9 cellular contexts compared by ENCODE assay signal in the genomic region with DNA sequence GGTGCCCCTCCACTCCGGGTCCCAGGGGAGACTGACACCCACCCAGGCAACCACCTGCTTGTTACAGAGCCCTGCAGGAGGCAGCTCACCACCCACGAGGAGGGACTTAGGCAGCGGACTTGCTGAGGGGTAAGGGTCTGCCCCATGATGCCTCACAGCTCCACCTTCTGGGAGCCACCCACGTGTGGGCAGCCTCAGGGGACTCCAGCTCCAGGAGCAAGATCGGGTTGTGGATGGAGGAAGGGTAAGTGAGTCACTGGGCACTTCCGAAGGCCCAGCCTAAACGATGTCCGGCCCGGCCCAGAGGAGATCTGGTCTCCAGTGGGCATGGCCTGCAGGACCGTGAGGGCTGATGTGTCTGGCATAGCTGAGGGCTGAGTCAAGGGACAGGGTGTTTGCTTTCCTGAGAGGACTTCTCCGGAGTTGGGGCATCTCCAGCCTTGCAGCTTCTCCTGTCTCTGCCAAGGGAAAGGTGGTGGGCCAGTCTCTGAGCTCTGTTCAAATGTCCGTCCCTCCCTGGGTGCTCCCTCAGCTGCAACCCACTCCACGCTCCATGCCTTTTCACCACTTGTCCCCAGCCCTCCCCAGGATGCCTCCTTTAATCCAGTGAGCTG. TPM values are rescaled to one million over a fixed set of nuclear protein-coding genes. Genes with fewer than 3 reads are reported as not detected.
A peak's percentile ranks its signal among the peaks of the same experiment; 100 is the strongest.
DNase-seq lines count a peak whose midpoint lies in the region; ATAC-seq and TF ChIP-seq lines count a peak whose summit lies in the region.
"Had no signal": no experiment of that assay in that cellular context is flagged by ENCODE, and none has a peak within 500 bp of the region (broad histone marks: within the 10 kb centered on the region; RNA-seq: fewer than 3 reads in every experiment).

No MANE protein-coding gene starts in this region.

- 39 to 65% (median 43%) methylated on average over 13 of the region's 13 CpGs for WGBS in psoas muscle, 3 donors

- H3K36me3 ChIP-seq in BJ (ENCODE audit: control insufficient read depth, insufficient read depth, low read length): no peaks in the 10 kb centered on the region
- H3K36me3 ChIP-seq in psoas muscle (ENCODE audit: insufficient read depth in 1 of 2, low read depth in 1 of 2): no peaks in the 10 kb centered on the region
- no peaks in the 10 kb centered on the region for H3K36me3 ChIP-seq in CD4-positive, alpha-beta memory T cell (ENCODE audit: insufficient read depth, low read length)

- peak overlapping the region; percentile 76 for H3K27ac ChIP-seq in psoas muscle
- H3K27ac ChIP-seq in CD4-positive, alpha-beta memory T cell (ENCODE audit: low read depth, low read length): no peak overlapping the region

- no peaks in the 10 kb centered on the region; the same call in 1 of the 2 replicates for H3K27me3 ChIP-seq in BJ (ENCODE audit: control insufficient read depth, insufficient read depth, low read length)
- H3K27me3 ChIP-seq in psoas muscle (ENCODE audit: insufficient read depth in 3 of 3, low read length in 2 of 3): no peaks in the 10 kb centered on the region
- no peaks in the 10 kb centered on the region for H3K27me3 ChIP-seq in CD4-positive, alpha-beta memory T cell (ENCODE audit: insufficient read depth, low read length)

- peak; percentile 79 to 85 (median 80) for ATAC-seq in psoas muscle
- ATAC-seq in HG03469 (IDR thresholded peaks at IDR 0.05; ENCODE audit: unreplicated experiment): no peak

- peaks cover 38% of the 10 kb centered on the region for H3K4me1 ChIP-seq in psoas muscle
- H3K4me1 ChIP-seq in CD4-positive, alpha-beta memory T cell (ENCODE audit: insufficient read depth, low read length): no peaks in the 10 kb centered on the region

- POLR2A ChIA-PET in BJ (lab: Charles Lee): no interaction called here
- POLR2A ChIA-PET in CD4-positive, alpha-beta memory T cell (lab: Charles Lee; ENCODE audit: partially characterized antibody): interaction anchor here (1.2 kb wide), 1 partner anchor 43 kb away, joined by 3 read pairs; a partner anchor contains a TSS

- intact Hi-C loops in psoas muscle (cut with DNase I): loop anchor here (1.0 to 5.0 kb wide), 4 partner anchors 55 to 152 kb away; no protein-coding TSS in a partner anchor
- intact Hi-C loops in CD4-positive, alpha-beta memory T cell (cut with micrococcal nuclease): loop anchor here (1.0 to 2.0 kb wide), 2 partner anchors 57 to 149 kb away; no protein-coding TSS in a partner anchor

- no peak overlapping the region for H3K27ac Mint-ChIP-seq in CD4-positive, alpha-beta memory T cell
- H3K27ac Mint-ChIP-seq: nephron progenitor cell had no signal

- no peaks in the 10 kb centered on the region for H3K9me3 Mint-ChIP-seq in CD4-positive, alpha-beta memory T cell

- TF ChIP-seq POLR2A in NB4 (IDR thresholded peaks at IDR 0.05; ENCODE audit: extremely low read depth, insufficient read length): peak; percentile 32

- no peak overlapping the region for H3K4me3 Mint-ChIP-seq in CD4-positive, alpha-beta memory T cell
- H3K4me3 Mint-ChIP-seq: nephron progenitor cell had no signal

- no peaks in the 10 kb centered on the region for H3K9me3 ChIP-seq in psoas muscle
- no peaks in the 10 kb centered on the region for H3K9me3 ChIP-seq in CD4-positive, alpha-beta memory T cell (ENCODE audit: control insufficient read depth in 1 of 2, low read length in 2 of 2)

- H3K4me3 ChIP-seq in BJ (ENCODE audit: low read depth, low read length): no peak overlapping the region
- peak overlapping the region; percentile 73 for H3K4me3 ChIP-seq in NB4 (ENCODE audit: low read depth, low read length)
- peak overlapping the region; percentile 19 for H3K4me3 ChIP-seq in epithelial cell of esophagus (ENCODE audit: low read length)
- no peak overlapping the region for H3K4me3 ChIP-seq in psoas muscle
- no peak overlapping the region for H3K4me3 ChIP-seq in CD4-positive, alpha-beta memory T cell (ENCODE audit: low read length in 2 of 2)

- TF ChIP-seq CTCF in BJ (IDR thresholded peaks at IDR 0.05; ENCODE audit: insufficient read depth, low read depth, low read length) (no peak), NB4 (IDR thresholded peaks at IDR 0.05; ENCODE audit: low read depth, low read length) (no peak), epithelial cell of esophagus (IDR thresholded peaks at IDR 0.05; ENCODE audit: insufficient read depth, low read depth, low read length, missing control alignments) (no peak), psoas muscle (IDR thresholded peaks at IDR 0.05) (no peak)

- CTCF ChIA-PET in BJ (lab: Yijun Ruan, JAX): interaction anchor here (0.7 to 8.5 kb wide), 28 partner anchors 9 to 463 kb away, joined by 3 to 183 read pairs (median 4); a partner anchor contains a TSS
- CTCF ChIA-PET in CD4-positive, alpha-beta memory T cell (lab: Charles Lee; ENCODE audit: partially characterized antibody): interaction anchor here (0.6 to 5.6 kb wide), 7 partner anchors 8 to 718 kb away, joined by 3 to 25 read pairs (median 4); no protein-coding TSS in a partner anchor

- no peaks in the 10 kb centered on the region for H3K36me3 Mint-ChIP-seq in CD4-positive, alpha-beta memory T cell

- H3K27me3 Mint-ChIP-seq in CD4-positive, alpha-beta memory T cell: peaks cover 3 to 16% of the 10 kb centered on the region in 2 donors

- DNase-seq in BJ (ENCODE audit: low read depth): peak; percentile 25
- peak; percentile 87 for DNase-seq in NB4 (ENCODE audit: low read depth)
- peak; percentile 87 for DNase-seq in epithelial cell of esophagus (ENCODE audit: low read depth)
- peak; percentile 63 to 81 for DNase-seq in psoas muscle
- no peak for DNase-seq in CD4-positive, alpha-beta memory T cell
- DNase-seq in NCI-H146 (lab: John Stamatoyannopoulos, UW): no peak
- DNase-seq in NCI-H774 (lab: John Stamatoyannopoulos, UW): no peak

- peaks cover 0 to 5% (median 3%) of the 10 kb centered on the region in 4 donors for H3K4me1 Mint-ChIP-seq in CD4-positive, alpha-beta memory T cell

RNA-seq across cellular contexts. Expression of a gene that starts 32.3 kb away (rescaled TPM):
- polyA plus RNA-seq in BJ (2011; rRNA removed) (0.15 TPM in 2 replicates), psoas muscle (10 to 100 TPM; 43.8 to 50.9 (median 44.9) TPM)
- polyA minus RNA-seq in BJ (2011; rRNA and poly(A)+ RNA removed): 0.15 and 0.24 TPM in 2 replicates
- 10 to 100 TPM; 18.7 to 90.9 (median 43.8) TPM for total RNA-seq in psoas muscle
- not detected for total RNA-seq in CD4-positive, alpha-beta memory T cell
- not detected for polyA plus RNA-seq in CD4-positive, alpha-beta memory T cell

RNA-seq across cellular contexts. Expression of a gene that starts 43.7 kb away (rescaled TPM):
- polyA plus RNA-seq in BJ (2011; rRNA removed): 24.9 and 30.3 TPM in 2 replicates
- polyA minus RNA-seq in BJ (2011; rRNA and poly(A)+ RNA removed): 20.7 and 24.0 TPM in 2 replicates
- 10 to 100 TPM in 3 of 4 donors, 1 to 10 TPM in 1; 9.7 to 18.5 (median 15.1) TPM for total RNA-seq in psoas muscle
- 1 to 10 TPM; 5.7 to 9.6 (median 8.0) TPM for polyA plus RNA-seq in psoas muscle
- total RNA-seq in CD4-positive, alpha-beta memory T cell: 10 to 100 TPM; 47.1 to 52.0 TPM
- 10 to 100 TPM in 1 of 2 donors, 1 to 10 TPM in 1; 9.5 to 22.4 TPM for polyA plus RNA-seq in CD4-positive, alpha-beta memory T cell

Comparison
In these comparisons a context has a peak if more than half of its experiments do, and no peak if none do; other contexts are left out.
1. DNase-seq: peak in BJ (single experiment), NB4 (single experiment), epithelial cell of esophagus (single experiment) and psoas muscle (2 of 2); none in CD4-positive, alpha-beta memory T cell (0 of 5), NCI-H146 (single experiment) and NCI-H774 (single experiment).
2. H3K4me3 ChIP-seq: peak in NB4 (single experiment) and epithelial cell of esophagus (single experiment); none in BJ (single experiment), psoas muscle (single experiment) and CD4-positive, alpha-beta memory T cell (0 of 2).
3. RNA of a gene that starts 32.3 kb away (polyA plus RNA-seq): 43.8 to 50.9 TPM in psoas muscle; 0.15 TPM in BJ and not detected in CD4-positive, alpha-beta memory T cell; every median in the first group is over 10 times any median in the second.